33 cellular contexts compared by ENCODE assay signal in genomic region chr7:15607541-15608210, GRCh38. TPM values are rescaled to one million over a fixed set of nuclear protein-coding genes. Genes with fewer than 3 reads are reported as not detected.
DNase-seq lines count a peak whose midpoint lies in the region; ATAC-seq and TF ChIP-seq lines count a peak whose summit lies in the region.
"Had no signal": no experiment of that assay in that cellular context is flagged by ENCODE, and none has a peak within 500 bp of the region (broad histone marks: within the 10 kb centered on the region; RNA-seq: fewer than 3 reads in every experiment).

No MANE protein-coding gene starts in this region.

- no peak overlapping the region for H3K27ac ChIP-seq in hepatocyte
- H3K27ac ChIP-seq: parathyroid adenoma, spleen, thoracic aorta had no signal

- no peaks in the 10 kb centered on the region for H3K27me3 ChIP-seq in hepatocyte
- H3K27me3 ChIP-seq: spleen had no signal

- no peaks in the 10 kb centered on the region for H3K4me1 Mint-ChIP-seq in T-helper 2 cell treated with Interferon-gamma antibody and Interleukin-4, amounts not matched to agents 5 μg/mL and 100 μg/mL, for 36 hours (ENCODE audit: low read depth)

- TF ChIP-seq CTCF in hepatocyte (IDR thresholded peaks at IDR 0.05; ENCODE audit: poor library complexity) (no peak), mucosa of descending colon (IDR thresholded peaks at IDR 0.05) (no peak)

- no peaks in the 10 kb centered on the region for H3K36me3 Mint-ChIP-seq in T-helper 2 cell treated with Interferon-gamma antibody and Interleukin-4, amounts not matched to agents 5 μg/mL and 100 μg/mL, for 36 hours (ENCODE audit: low read depth)
- H3K36me3 Mint-ChIP-seq: activated CD4-positive, alpha-beta memory T cell treated with anti-CD3 and anti-CD28 coated beads for 36 hours had no signal

- H3K4me2 ChIP-seq in hepatocyte, result peak overlapping the region; percentile 71

- intact Hi-C loops in mucosa of descending colon (cut with DNase I, micrococcal nuclease), result no loop called here

- no peaks in the 10 kb centered on the region for H3K9me3 ChIP-seq in hepatocyte (ENCODE audit: low read depth)
- H3K9me3 ChIP-seq in mucosa of descending colon, result no peaks in the 10 kb centered on the region
- H3K9me3 ChIP-seq: spleen, thoracic aorta had no signal

- H3K9me3 Mint-ChIP-seq in T-helper 2 cell treated with Interferon-gamma antibody and Interleukin-4, amounts not matched to agents 5 μg/mL and 100 μg/mL, for 36 hours, result peaks cover 9% of the 10 kb centered on the region
- H3K9me3 Mint-ChIP-seq: activated CD4-positive, alpha-beta memory T cell treated with anti-CD3 and anti-CD28 coated beads for 36 hours; activated T-helper 1 cell treated with anti-CD3 and anti-CD28 coated beads, Interleukin-12 subunit alpha, Interleukin-12 subunit beta, Interleukin-2, Interleukin-4 antibody, amounts not matched to agents 30 ng/mL and 10 ng/mL and 1 ng/mL, durations not matched to agents 14 hours and 24 hours and 36 hours; CD4-positive, alpha-beta T cell had no signal

- no peaks in the 10 kb centered on the region for H3K79me2 ChIP-seq in hepatocyte
- H3K79me2 ChIP-seq: parathyroid adenoma had no signal

- H3K36me3 ChIP-seq in hepatocyte (replicated peaks; ENCODE audit: insufficient read depth, low read depth) (no peaks in the 10 kb centered on the region), mucosa of descending colon (ENCODE audit: low read depth) (no peaks in the 10 kb centered on the region)
- H3K36me3 ChIP-seq: spleen, thoracic aorta had no signal

- ATAC-seq in mucosa of descending colon (no peak), HG03280 (IDR thresholded peaks at IDR 0.05; ENCODE audit: unreplicated experiment) (no peak)
- ATAC-seq: left colon; stimulated activated naive CD8-positive, alpha-beta T cell treated with anti-CD3 and anti-CD28 coated beads, Interleukin-15, Interleukin-2, amounts not matched to agents 100 U/mL and 50 U/mL, for 24 hours had no signal

- peak overlapping the region; percentile 61 for H2AFZ ChIP-seq in hepatocyte
- H2AFZ ChIP-seq: parathyroid adenoma had no signal

- no peaks in the 10 kb centered on the region for H3K27me3 Mint-ChIP-seq in T-helper 2 cell treated with Interferon-gamma antibody and Interleukin-4, amounts not matched to agents 5 μg/mL and 100 μg/mL, for 36 hours (ENCODE audit: low read depth)
- H3K27me3 Mint-ChIP-seq: activated CD4-positive, alpha-beta memory T cell treated with anti-CD3 and anti-CD28 coated beads for 36 hours; CD4-positive, alpha-beta T cell had no signal

- no peak overlapping the region for H3K27ac Mint-ChIP-seq in T-helper 2 cell treated with Interferon-gamma antibody and Interleukin-4, amounts not matched to agents 5 μg/mL and 100 μg/mL, for 36 hours
- H3K27ac Mint-ChIP-seq: activated CD4-positive, alpha-beta memory T cell treated with anti-CD3 and anti-CD28 coated beads for 36 hours; activated T-helper 1 cell treated with anti-CD3 and anti-CD28 coated beads, Interleukin-12 subunit alpha, Interleukin-12 subunit beta, Interleukin-2, Interleukin-4 antibody, amounts not matched to agents 30 ng/mL and 10 ng/mL and 1 ng/mL, durations not matched to agents 14 hours and 24 hours and 36 hours; CD4-positive, alpha-beta T cell; T-helper 1 cell treated with Interleukin-12 subunit alpha and Interleukin-12 subunit beta and Interleukin-4 antibody, amounts not matched to agents 30 μg/mL and 1 μg/mL, for 36 hours had no signal

- H3K4me1 ChIP-seq in hepatocyte (ENCODE audit: insufficient read depth), result peaks cover 3% of the 10 kb centered on the region
- H3K4me1 ChIP-seq in mucosa of descending colon (ENCODE audit: low read depth), result no peaks in the 10 kb centered on the region
- H3K4me1 ChIP-seq: parathyroid adenoma, spleen had no signal

- no peaks in the 10 kb centered on the region for H3K9me2 ChIP-seq in hepatocyte (replicated peaks; ENCODE audit: insufficient read depth)

- DNase-seq in SHP77 treated with DMSO at 0.1 percent for 48 hours (lab: John Stamatoyannopoulos, UW) (peak; percentile 19), SHP77 (lab: John Stamatoyannopoulos, UW) (no peak), amniotic epithelial cell (ENCODE audit: low read depth) (peak; percentile 40), hepatocyte (ENCODE audit: low spot score) (no peak), stromal cell of bone marrow (ENCODE audit: low read depth) (peak; percentile 29), mucosa of descending colon (no peak)
- no peak for DNase-seq in T-helper 2 cell treated with Interferon-gamma antibody and Interleukin-4, amounts not matched to agents 5 μg/mL and 100 μg/mL, for 36 hours (ENCODE audit: low spot score)
- DNase-seq: 8988T; activated CD4-positive, alpha-beta memory T cell treated with anti-CD3 and anti-CD28 coated beads for 36 hours; activated CD4-positive, alpha-beta T cell treated with anti-CD3 and anti-CD28 coated beads for 1 hour; activated CD8-positive, alpha-beta memory T cell treated with anti-CD3 and anti-CD28 coated beads, Interleukin-2, amount 50 U/mL, for 4 hours; activated naive CD4-positive, alpha-beta T cell treated with Interleukin-2 at 50 U/mL for 16 hours; CD4-positive, alpha-beta T cell; central memory CD4-positive, alpha-beta T cell; dermis blood vessel endothelial cell; DND-41; GOT3; Karpas-422; left colon; mammary epithelial cell; NCI-H1436; NCI-H446; RPMI8226; spleen; stimulated activated CD4-positive, alpha-beta T cell treated with anti-CD3 and anti-CD28 coated beads, Interleukin-2, amount 100 ng/mL, for 24 hours; stimulated activated naive CD8-positive, alpha-beta T cell treated with anti-CD3 and anti-CD28 coated beads, Interleukin-15, Interleukin-2, amounts not matched to agents 100 U/mL and 50 U/mL, for 24 hours had no signal

- H4K20me1 ChIP-seq in hepatocyte (ENCODE audit: insufficient read depth, poor library complexity, severe bottlenecking), result no peaks in the 10 kb centered on the region

- no peak overlapping the region for H3K4me3 Mint-ChIP-seq in T-helper 2 cell treated with Interferon-gamma antibody and Interleukin-4, amounts not matched to agents 5 μg/mL and 100 μg/mL, for 36 hours
- H3K4me3 Mint-ChIP-seq: activated CD4-positive, alpha-beta memory T cell treated with anti-CD3 and anti-CD28 coated beads for 36 hours; activated T-helper 1 cell treated with anti-CD3 and anti-CD28 coated beads, Interleukin-12 subunit alpha, Interleukin-12 subunit beta, Interleukin-2, Interleukin-4 antibody, amounts not matched to agents 30 ng/mL and 10 ng/mL and 1 ng/mL, durations not matched to agents 14 hours and 24 hours and 36 hours; CD4-positive, alpha-beta T cell; T-helper 1 cell treated with Interleukin-12 subunit alpha and Interleukin-12 subunit beta and Interleukin-4 antibody, amounts not matched to agents 30 μg/mL and 1 μg/mL, for 36 hours had no signal

- 72% methylated on average over 5 of the region's 5 CpGs for whole genome bisulfite sequencing in hepatocyte (ENCODE audit: low lambda C conversion rate, missing lambda C conversion rate)

- H3K4me3 ChIP-seq in hepatocyte (no peak overlapping the region), mucosa of descending colon (no peak overlapping the region)
- H3K4me3 ChIP-seq: spleen, thoracic aorta had no signal

RNA-seq across cellular contexts. Expression of gene AGMO, which starts 45.9 kb away (rescaled TPM):
- total RNA-seq in hepatocyte (7.3 and 8.0 TPM in 2 replicates), mucosa of descending colon (1 to 10 TPM in 2 of 3 donors, under 1 TPM in 1; 0.89 to 3.0 (median 1.3) TPM)
- 4.0 and 6.5 TPM in 2 replicates for polyA plus RNA-seq in hepatocyte
- total RNA-seq: activated CD4-positive, alpha-beta memory T cell treated with anti-CD3 and anti-CD28 coated beads for 36 hours; activated T-helper 1 cell treated with anti-CD3 and anti-CD28 coated beads, Interleukin-12 subunit alpha, Interleukin-12 subunit beta, Interleukin-2, Interleukin-4 antibody, amounts not matched to agents 30 ng/mL and 10 ng/mL and 1 ng/mL, durations not matched to agents 14 hours and 24 hours and 36 hours; CD4-positive, alpha-beta T cell; fibroblast of lung; mammary epithelial cell; spleen had no signal
- polyA plus RNA-seq: mammary epithelial cell, neural cell had no signal

Comparison
In these comparisons a context has a peak if more than half of its experiments do, and no peak if none do; other contexts are left out.
1. DNase-seq: peak in SHP77 treated with DMSO at 0.1 percent for 48 hours (single experiment), amniotic epithelial cell (single experiment) and stromal cell of bone marrow (single experiment); none in SHP77 (0 of 2), hepatocyte (single experiment), mucosa of descending colon (0 of 3) and T-helper 2 cell treated with Interferon-gamma antibody and Interleukin-4, amounts not matched to agents 5 μg/mL and 100 μg/mL, for 36 hours (single experiment).